Comparison of ENCODE assay signal across 1 cellular context in the genomic region with DNA sequence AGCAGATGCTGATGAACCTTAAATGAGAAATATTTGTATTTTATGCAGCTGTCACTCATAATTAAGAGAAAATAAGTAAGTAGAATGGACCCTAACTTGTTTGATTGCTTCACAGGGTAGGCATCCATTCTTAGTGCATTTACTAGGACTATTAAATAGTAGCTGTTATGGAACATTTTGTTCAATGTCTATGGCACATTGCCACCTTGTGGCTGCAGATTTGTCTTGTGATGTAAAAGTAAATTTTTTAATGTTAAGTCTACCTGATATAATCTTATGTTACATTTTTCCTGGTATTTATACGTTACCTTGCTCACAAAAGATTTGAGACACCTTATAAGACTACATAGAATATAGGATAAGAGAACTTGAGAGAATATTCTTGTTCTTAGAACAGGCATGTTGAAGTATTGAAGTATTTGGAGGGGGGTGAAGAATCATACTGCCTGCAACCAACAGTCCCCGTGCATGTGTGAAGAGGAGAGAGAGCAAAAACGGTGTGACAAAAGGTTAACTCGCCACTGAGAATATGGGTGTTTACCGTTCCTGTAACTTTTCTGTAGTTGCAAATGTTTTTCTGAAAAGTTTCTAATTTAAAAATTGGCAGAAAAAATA.
TF ChIP-seq lines count a peak whose summit lies in the region.

No MANE protein-coding gene starts in this region.

TF ChIP-seq in HepG2, 621 proteins besides CTCF, POLR2A, EP300 and RAD21:
- TF ChIP-seq NFYB (CRISPR knock-in tag; IDR thresholded peaks at IDR 0.05) (no peak), SMC3 (IDR thresholded peaks at IDR 0.05; ENCODE audit: low read length) (peak; percentile 34), STAG1 (CRISPR knock-in tag; IDR thresholded peaks at IDR 0.05) (peak; percentile 62)
